21 cellular contexts compared by ENCODE assay signal in genomic region chr10:72840319-72840718, GRCh38.
"Had no signal": no experiment of that assay in that cellular context is flagged by ENCODE, and none has a peak within 500 bp of the region (broad histone marks: within the 10 kb centered on the region; RNA-seq: fewer than 3 reads in every experiment).

No MANE protein-coding gene starts in this region.

- ATAC-seq: gastroesophageal sphincter; heart left ventricle; left cardiac atrium; left lung; naive thymus-derived CD4-positive, alpha-beta T cell; sciatic nerve; stimulated activated effector memory CD8-positive, alpha-beta T cell treated with anti-CD3 and anti-CD28 coated beads, Interleukin-12 subunit alpha, Interleukin-12 subunit beta, amount 100 ng/mL, for 72 hours; stimulated activated naive CD8-positive, alpha-beta T cell treated with anti-CD3 and anti-CD28 coated beads, Interleukin-15, Interleukin-2, amounts not matched to agents 100 U/mL and 50 U/mL, for 24 hours had no signal

- DNase-seq: dermis blood vessel endothelial cell; foreskin fibroblast; heart left ventricle; left cardiac atrium; left lung; mesendoderm; midbrain; naive thymus-derived CD4-positive, alpha-beta T cell; stimulated activated CD4-positive, alpha-beta T cell treated with anti-CD3 and anti-CD28 coated beads, Interleukin-2, amount 100 ng/mL, for 24 hours; stimulated activated CD4-positive, alpha-beta T cell treated with anti-CD3 and anti-CD28 coated beads, Interleukin-4, amount 100 ng/mL, for 24 hours; stimulated activated naive CD8-positive, alpha-beta T cell treated with anti-CD3 and anti-CD28 coated beads, Interleukin-15, Interleukin-2, amounts not matched to agents 100 U/mL and 50 U/mL, for 24 hours; substantia nigra; testis; tibial artery had no signal

- H3K27ac ChIP-seq: coronary artery, gastroesophageal sphincter, heart left ventricle, hepatocyte, left lung, neural progenitor cell, parathyroid adenoma, testis, tibial artery had no signal
